Comparison of ENCODE assay signal across 1 cellular context in genomic region chr7:128427289-128427891, GRCh38.
TF ChIP-seq lines count a peak whose summit lies in the region.

No MANE protein-coding gene starts in this region.

TF ChIP-seq in K562, 482 proteins besides CTCF, POLR2A, EP300 and RAD21:
- TF ChIP-seq ARNT (IDR thresholded peaks at IDR 0.05) (0 out of 4 replicates have a peak, but pooled peaks of 1 of the 2 experiments have one; percentile 70), ATF7 (IDR thresholded peaks at IDR 0.05) (peak; percentile 42; the same call in 1 of the 2 replicates), SMC3 (conservative IDR thresholded peaks at IDR 0.05; ENCODE audit: insufficient read depth, low read depth, low read length) (peak; percentile 73), RFX1 (IDR thresholded peaks at IDR 0.05) (peak; percentile 17; the same call in 1 of the 2 replicates), SP1 (CRISPR knock-in tag; IDR thresholded peaks at IDR 0.05) (peak; percentile 15; the same call in 1 of the 2 replicates), NR2C1 (IDR thresholded peaks at IDR 0.05) (peak; percentile 38; the same call in 1 of the 2 replicates), NR2C1 (tag; IDR thresholded peaks at IDR 0.05) (no peak), GATAD2A (IDR thresholded peaks at IDR 0.05) (no peak), ARID2 (IDR thresholded peaks at IDR 0.05) (peak; percentile 87), TEAD4 (IDR thresholded peaks at IDR 0.05; ENCODE audit: low read length) (0 out of 2 replicates have a peak, but pooled peaks have one; percentile 7), TEAD4 (CRISPR knock-in tag; IDR thresholded peaks at IDR 0.05; ENCODE audit: borderline replicate concordance) (no peak), KLF1 (tag; IDR thresholded peaks at IDR 0.05) (0 out of 2 replicates have a peak, but pooled peaks have one; percentile 19), RB1 (IDR thresholded peaks at IDR 0.05; ENCODE audit: low read depth) (peak; percentile 17; the same call in 1 of the 2 replicates), ZNF668 (CRISPR knock-in tag; IDR thresholded peaks at IDR 0.05) (0 out of 2 replicates have a peak, but pooled peaks have one; percentile 4), XRCC4 (IDR thresholded peaks at IDR 0.05; ENCODE audit: extremely low read depth, insufficient read depth, insufficient read length) (no peak), SREBF1 (IDR thresholded peaks at IDR 0.05; ENCODE audit: borderline replicate concordance, low read depth, low read length) (no peak), CC2D1A (IDR thresholded peaks at IDR 0.05) (peak; percentile 87), STAT5B (CRISPR knock-in tag; IDR thresholded peaks at IDR 0.05) (no peak), CLOCK (CRISPR knock-in tag; IDR thresholded peaks at IDR 0.05; ENCODE audit: borderline replicate concordance) (no peak), ETV5 (CRISPR knock-in tag; IDR thresholded peaks at IDR 0.05; ENCODE audit: low read depth) (peak; percentile 55; the same call in 1 of the 2 replicates), E2F8 (IDR thresholded peaks at IDR 0.05; ENCODE audit: low read depth, partially characterized antibody) (peak; percentile 34), DEAF1 (CRISPR knock-in tag; IDR thresholded peaks at IDR 0.05) (peak; percentile 96), SRF (CRISPR knock-in tag; IDR thresholded peaks at IDR 0.05) (peak in 1 of 2 experiments; percentile 30; a peak in 1 of 4 replicates), HDAC2 (IDR thresholded peaks at IDR 0.05) (no peak), JUND (IDR thresholded peaks at IDR 0.05; ENCODE audit: borderline replicate concordance, low read depth, low read length) (no peak), JUND (tag; IDR thresholded peaks at IDR 0.05; ENCODE audit: borderline replicate concordance, low read depth, low read length) (0 out of 3 replicates have a peak, but pooled peaks have one; percentile 16), TRIM25 (IDR thresholded peaks at IDR 0.05; ENCODE audit: borderline replicate concordance) (no peak), SRSF9 (IDR thresholded peaks at IDR 0.05; ENCODE audit: borderline replicate concordance, low read depth, low read length) (no peak), STAG1 (CRISPR knock-in tag; IDR thresholded peaks at IDR 0.05; ENCODE audit: borderline replicate concordance) (peak; percentile 76; the same call in 1 of the 2 replicates), BRD9 (IDR thresholded peaks at IDR 0.05; ENCODE audit: low read depth, partially characterized antibody) (peak; percentile 16), PTBP1 (IDR thresholded peaks at IDR 0.05; ENCODE audit: low read depth, low read length) (no peak)
TF ChIP-seq in K562: peak in this region for 19.
